ENCODE assay signal across 21 cellular contexts in the genomic region with DNA sequence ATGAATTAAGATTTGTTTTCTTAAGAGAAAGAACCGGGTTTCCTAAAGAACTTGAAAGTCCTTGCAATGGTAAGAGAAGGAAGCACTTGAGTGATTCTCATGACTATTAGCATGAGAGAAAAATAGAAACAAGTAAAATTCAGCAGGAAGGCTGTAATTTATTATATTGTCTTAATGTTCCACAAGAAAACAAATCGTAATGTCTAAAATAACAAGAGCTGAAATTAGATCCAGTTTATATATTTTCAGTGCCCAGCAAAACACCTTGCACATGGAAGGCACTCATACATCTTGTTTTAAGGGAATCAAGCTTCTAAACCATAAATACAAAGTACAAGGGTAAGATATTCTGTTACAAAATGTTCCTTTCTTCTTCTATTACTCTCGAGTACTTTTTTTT.
DNase-seq lines count a peak whose midpoint lies in the region; ATAC-seq, FAIRE-seq and TF ChIP-seq lines count a peak whose summit lies in the region.
"Had no signal": no experiment of that assay in that cellular context is flagged by ENCODE, and none has a peak within 500 bp of the region (broad histone marks: within the 10 kb centered on the region; RNA-seq: fewer than 3 reads in every experiment).

No MANE protein-coding gene starts in this region.

- H3K4me3 ChIP-seq in IMR-90 (ENCODE audit: insufficient read depth, low read depth, low read length) (no peak overlapping the region), endothelial cell of umbilical vein (replicated peaks in 1 of 3; ENCODE audit: insufficient read depth in 1 of 3, low read depth in 1 of 3, low read length in 3 of 3) (no peak overlapping the region), tibial nerve (no peak overlapping the region)
- no peak overlapping the region for H3K4me3 ChIP-seq in effector memory CD4-positive, alpha-beta T cell (ENCODE audit: insufficient read depth, low read depth, low read length, poor library complexity, severe bottlenecking)
- H3K4me3 ChIP-seq: MG63 had no signal

- no peak for TF ChIP-seq POLR2A in IMR-90 (IDR thresholded peaks at IDR 0.05; ENCODE audit: low read depth, low read length)
- TF ChIP-seq POLR2A in endothelial cell of umbilical vein (IDR thresholded peaks at IDR 0.05; ENCODE audit: low read depth, low read length), result no peak
- TF ChIP-seq POLR2A in tibial nerve (IDR thresholded peaks at IDR 0.05), result no peak

- no peak for ATAC-seq in IMR-90 (ENCODE audit: low read depth)
- ATAC-seq in naive thymus-derived CD8-positive, alpha-beta T cell, result no peak
- ATAC-seq: foreskin keratinocyte had no signal

- H2AK5ac ChIP-seq in IMR-90 (ENCODE audit: low read depth, low read length), result no peak overlapping the region

- H3K9ac ChIP-seq in IMR-90 (ENCODE audit: low read depth, low read length), result no peak overlapping the region
- no peak overlapping the region for H3K9ac ChIP-seq in endothelial cell of umbilical vein (replicated peaks; ENCODE audit: extremely low read depth, insufficient read depth, low read length)

- no peak overlapping the region for H3K27ac ChIP-seq in IMR-90 (ENCODE audit: insufficient read depth, low read length)
- H3K27ac ChIP-seq in endothelial cell of umbilical vein (ENCODE audit: insufficient read depth, low read depth, low read length), result no peak overlapping the region
- peak overlapping the region in 3 of 4 donors; percentile 45 to 82 (median 46) for H3K27ac ChIP-seq in tibial nerve
- H3K27ac ChIP-seq in effector memory CD4-positive, alpha-beta T cell (ENCODE audit: insufficient read depth, low read length, poor library complexity, severe bottlenecking), result no peak overlapping the region
- H3K27ac ChIP-seq: epithelial cell of prostate, foreskin keratinocyte had no signal

- H3K9me3 ChIP-seq in IMR-90 (ENCODE audit: control insufficient read depth, insufficient read depth, low read length), result no peaks in the 10 kb centered on the region
- no peaks in the 10 kb centered on the region for H3K9me3 ChIP-seq in endothelial cell of umbilical vein (replicated peaks; ENCODE audit: control insufficient read depth, insufficient read depth, low read length)
- H3K9me3 ChIP-seq in tibial nerve, result no peaks in the 10 kb centered on the region
- no peaks in the 10 kb centered on the region for H3K9me3 ChIP-seq in effector memory CD4-positive, alpha-beta T cell (ENCODE audit: control insufficient read depth, low read length)
- H3K9me3 ChIP-seq: MG63 had no signal

- intact Hi-C loops in IMR-90 (cut with micrococcal nuclease), result no loop called here
- intact Hi-C loops in endothelial cell of umbilical vein (cut with micrococcal nuclease), result no loop called here

- H4K8ac ChIP-seq in IMR-90 (ENCODE audit: low read depth in 2 of 2, low read length in 2 of 2), result no peak overlapping the region

- H3K36me3 Mint-ChIP-seq in nephron (ENCODE audit: low read depth), result no peaks in the 10 kb centered on the region
- peaks cover 0 to 3% (median 0%) of the 10 kb centered on the region in 3 donors for H3K36me3 Mint-ChIP-seq in naive thymus-derived CD8-positive, alpha-beta T cell
- H3K36me3 Mint-ChIP-seq: activated naive CD4-positive, alpha-beta T cell treated with anti-CD3 and anti-CD28 coated beads, Interleukin-2, amount 10 ng/mL, durations not matched to agents 7 days and 5 days had no signal

- no peaks in the 10 kb centered on the region for H3K27me3 Mint-ChIP-seq in nephron (ENCODE audit: low read depth)
- no peaks in the 10 kb centered on the region for H3K27me3 Mint-ChIP-seq in naive thymus-derived CD8-positive, alpha-beta T cell
- H3K27me3 Mint-ChIP-seq: activated B cell treated with CpG ODN at 0.5 μM for 24 hours, progenitor cell of endocrine pancreas had no signal

- H2BK5ac ChIP-seq in IMR-90 (ENCODE audit: low read depth, low read length, poor library complexity, severe bottlenecking), result no peak overlapping the region

- dilution Hi-C loops in IMR-90 (cut with HindIII; ENCODE audit: low sequenced_read_pairs, unreplicated experiment), result no loop called here
- dilution Hi-C loops in endothelial cell of umbilical vein (cut with MboI; ENCODE audit: extremely low pct_ligation_motif_present, low sequenced_read_pairs), result no loop called here

- H2AFZ ChIP-seq in IMR-90 (replicated peaks; ENCODE audit: low read length, poor library complexity) (no peak overlapping the region), endothelial cell of umbilical vein (ENCODE audit: low read depth, low read length) (no peak overlapping the region)

- WGBS in IMR-90 (ENCODE audit: extremely low coverage in 2 of 2, insufficient read length in 1 of 2), 2 experiments, result no CpG with 5 or more reads among the region's 3 CpGs
- WGBS in tibial nerve, 2 donors, result 20 to 22% methylated on average over 3 of the region's 3 CpGs

- H3K14ac ChIP-seq in IMR-90 (replicated peaks; ENCODE audit: low read depth, low read length), result no peak overlapping the region

- no peak overlapping the region; the same call in 1 of the 2 replicates for H3K18ac ChIP-seq in IMR-90 (ENCODE audit: low read depth, low read length)

- no peak overlapping the region for H2BK15ac ChIP-seq in IMR-90 (ENCODE audit: low read depth, low read length)

- no peak overlapping the region for H3K4me3 Mint-ChIP-seq in nephron
- no peak overlapping the region for H3K4me3 Mint-ChIP-seq in naive thymus-derived CD8-positive, alpha-beta T cell
- H3K4me3 Mint-ChIP-seq: activated B cell treated with CpG ODN at 0.5 μM for 24 hours; activated naive CD4-positive, alpha-beta T cell treated with anti-CD3 and anti-CD28 coated beads, Interleukin-2, amount 10 ng/mL, durations not matched to agents 7 days and 5 days; activated T-helper 1 cell treated with anti-CD3 and anti-CD28 coated beads, Interleukin-12 subunit alpha, Interleukin-12 subunit beta, Interleukin-2, Interleukin-4 antibody, amounts not matched to agents 30 ng/mL and 10 ng/mL and 1 ng/mL, durations not matched to agents 14 hours and 24 hours and 36 hours; CD4-positive, alpha-beta T cell had no signal

- CTCF ChIA-PET in IMR-90 (lab: Yijun Ruan, JAX), result interaction anchor here (1.1 kb wide), 1 partner anchor 32 kb away, joined by 3 read pairs; no protein-coding TSS in a partner anchor
- CTCF ChIA-PET in endothelial cell of umbilical vein (lab: Charles Lee), result no interaction called here

- no peak overlapping the region for H3K4ac ChIP-seq in IMR-90 (ENCODE audit: low read depth, low read length)

- H3K4me1 ChIP-seq in IMR-90 (ENCODE audit: control insufficient read depth, insufficient read depth, low read length) (peaks cover 11% of the 10 kb centered on the region), endothelial cell of umbilical vein (ENCODE audit: control insufficient read depth, extremely low read depth, insufficient read depth, low read length) (no peaks in the 10 kb centered on the region), tibial nerve (peaks cover 0 to 48% (median 5%) of the 10 kb centered on the region in 4 donors)
- no peaks in the 10 kb centered on the region for H3K4me1 ChIP-seq in effector memory CD4-positive, alpha-beta T cell (ENCODE audit: control insufficient read depth, insufficient read depth, low read length, poor library complexity, severe bottlenecking)
- H3K4me1 ChIP-seq: foreskin keratinocyte had no signal

- H3K4me1 Mint-ChIP-seq in nephron, result peaks cover 19% of the 10 kb centered on the region
- no peaks in the 10 kb centered on the region for H3K4me1 Mint-ChIP-seq in naive thymus-derived CD8-positive, alpha-beta T cell
- H3K4me1 Mint-ChIP-seq: activated B cell treated with CpG ODN at 0.5 μM for 24 hours; activated naive CD4-positive, alpha-beta T cell treated with anti-CD3 and anti-CD28 coated beads, Interleukin-2, amount 10 ng/mL, durations not matched to agents 7 days and 5 days had no signal

- BruUV-seq in IMR-90 (replicated peaks; lab: Mats Ljungman, UMichigan) (no TSS peak), endothelial cell of umbilical vein (replicated peaks; lab: Mats Ljungman, UMichigan) (no TSS peak)

- H4K5ac ChIP-seq in IMR-90 (ENCODE audit: low read depth, low read length), result no peak overlapping the region

- H3K27ac Mint-ChIP-seq in nephron, result peak overlapping the region in 2 of 3 experiments; percentile 61 to 66
- no peak overlapping the region for H3K27ac Mint-ChIP-seq in naive thymus-derived CD8-positive, alpha-beta T cell
- H3K27ac Mint-ChIP-seq: activated B cell treated with CpG ODN at 0.5 μM for 24 hours; activated naive CD4-positive, alpha-beta T cell treated with anti-CD3 and anti-CD28 coated beads, Interleukin-2, amount 10 ng/mL, durations not matched to agents 7 days and 5 days; activated T-helper 1 cell treated with anti-CD3 and anti-CD28 coated beads, Interleukin-12 subunit alpha, Interleukin-12 subunit beta, Interleukin-2, Interleukin-4 antibody, amounts not matched to agents 30 ng/mL and 10 ng/mL and 1 ng/mL, durations not matched to agents 14 hours and 24 hours and 36 hours; CD4-positive, alpha-beta T cell; progenitor cell of endocrine pancreas had no signal

- no peak for TF ChIP-seq EP300 in tibial nerve (IDR thresholded peaks at IDR 0.05)

- H2AK9ac ChIP-seq in IMR-90 (replicated peaks; ENCODE audit: low read depth, low read length, poor library complexity), result no peak overlapping the region

- no peaks in the 10 kb centered on the region for H3K9me3 Mint-ChIP-seq in nephron
- H3K9me3 Mint-ChIP-seq in naive thymus-derived CD8-positive, alpha-beta T cell, result no peaks in the 10 kb centered on the region
- H3K9me3 Mint-ChIP-seq: activated B cell treated with CpG ODN at 0.5 μM for 24 hours; activated naive CD4-positive, alpha-beta T cell treated with anti-CD3 and anti-CD28 coated beads, Interleukin-2, amount 10 ng/mL, durations not matched to agents 7 days and 5 days; activated T-helper 1 cell treated with anti-CD3 and anti-CD28 coated beads, Interleukin-12 subunit alpha, Interleukin-12 subunit beta, Interleukin-2, Interleukin-4 antibody, amounts not matched to agents 30 ng/mL and 10 ng/mL and 1 ng/mL, durations not matched to agents 14 hours and 24 hours and 36 hours; CD4-positive, alpha-beta T cell had no signal

- no peak for TF ChIP-seq RAD21 in IMR-90 (IDR thresholded peaks at IDR 0.05; ENCODE audit: low read length)

- 0 out of 2 replicates have a peak overlapping the region, but pooled peaks have one; percentile 12 for H2BK120ac ChIP-seq in IMR-90 (ENCODE audit: low read depth, low read length)

- DNase-seq in IMR-90, result no peak
- DNase-seq in endothelial cell of umbilical vein (ENCODE audit: low read depth, low spot score), result peak; percentile 6
- DNase-seq in tibial nerve (ENCODE audit: low spot score in 2 of 2), result no peak
- DNase-seq in effector memory CD4-positive, alpha-beta T cell, result no peak
- no peak for DNase-seq in naive thymus-derived CD8-positive, alpha-beta T cell
- no peak for DNase-seq in NCI-H1048 (lab: John Stamatoyannopoulos, UW)
- DNase-seq: activated B cell treated with CpG ODN at 0.5 μM for 24 hours; activated naive CD4-positive, alpha-beta T cell treated with anti-CD3 and anti-CD28 coated beads, Interleukin-2, amount 10 ng/mL, durations not matched to agents 7 days and 5 days; CD4-positive, alpha-beta T cell; central memory CD4-positive, alpha-beta T cell; DMS 273 treated with DMSO at 0.1 percent for 48 hours; foreskin keratinocyte; hypothalamus; MG63; NCI-H1436; NCI-H524; SIG-M5 had no signal

- H3K4me2 ChIP-seq in IMR-90 (ENCODE audit: low read depth, low read length) (no peak overlapping the region), endothelial cell of umbilical vein (ENCODE audit: insufficient read depth, low read length) (no peak overlapping the region)

- no peaks in the 10 kb centered on the region for H3K27me3 ChIP-seq in IMR-90 (ENCODE audit: control insufficient read depth, insufficient read depth, low read length)
- no peaks in the 10 kb centered on the region for H3K27me3 ChIP-seq in endothelial cell of umbilical vein (ENCODE audit: control insufficient read depth in 2 of 2, insufficient read depth in 2 of 2, low read length in 2 of 2)
- H3K27me3 ChIP-seq in tibial nerve, result no peaks in the 10 kb centered on the region
- no peaks in the 10 kb centered on the region for H3K27me3 ChIP-seq in effector memory CD4-positive, alpha-beta T cell (replicated peaks; ENCODE audit: control insufficient read depth, insufficient read depth, low read length, poor library complexity, severe bottlenecking)
- H3K27me3 ChIP-seq: foreskin keratinocyte, MG63 had no signal

- in situ Hi-C loops in IMR-90 (cut with MboI; ENCODE audit: low sequenced_read_pairs), result no loop called here

- no peak overlapping the region for H3K56ac ChIP-seq in IMR-90 (ENCODE audit: extremely low read depth, insufficient read depth, low read length)

- no peak overlapping the region for H3K23ac ChIP-seq in IMR-90 (ENCODE audit: low read depth, low read length)

- no peaks in the 10 kb centered on the region for H3K79me1 ChIP-seq in IMR-90 (ENCODE audit: low read depth in 1 of 2, low read length in 2 of 2)

- POLR2A ChIA-PET in IMR-90 (lab: Charles Lee; ENCODE audit: unreplicated experiment) (no interaction called here), endothelial cell of umbilical vein (lab: Charles Lee) (no interaction called here)
- POLR2A ChIA-PET in naive thymus-derived CD8-positive, alpha-beta T cell (lab: Charles Lee), result no interaction called here

- H4K20me1 ChIP-seq in IMR-90 (ENCODE audit: insufficient read depth, low read length), result no peaks in the 10 kb centered on the region
- H4K20me1 ChIP-seq in endothelial cell of umbilical vein (replicated peaks; ENCODE audit: control insufficient read depth, extremely low read depth, insufficient read depth, low read length), result no peaks in the 10 kb centered on the region

- no peaks in the 10 kb centered on the region for H3K79me2 ChIP-seq in endothelial cell of umbilical vein (ENCODE audit: control insufficient read depth, insufficient read depth, low read length)

- no peak for TF ChIP-seq CTCF in IMR-90 (conservative IDR thresholded peaks at IDR 0.05; ENCODE audit: low read depth, low read length)
- TF ChIP-seq CTCF in endothelial cell of umbilical vein (IDR thresholded peaks at IDR 0.05; ENCODE audit: extremely low read depth in 1 of 2, insufficient read depth in 1 of 2, low read depth in 1 of 2, low read length in 2 of 2), result no peak
- no peak for TF ChIP-seq CTCF in nephron (IDR thresholded peaks at IDR 0.05; ENCODE audit: unreplicated experiment in 3 of 3)
- TF ChIP-seq CTCF in tibial nerve (IDR thresholded peaks at IDR 0.05), result no peak

- no peak for FAIRE-seq in endothelial cell of umbilical vein (lab: Jason Lieb, UNC)

- no peak overlapping the region; the same call in 1 of the 2 replicates for H2BK20ac ChIP-seq in IMR-90 (ENCODE audit: low read depth, low read length)

- H3K36me3 ChIP-seq in IMR-90 (ENCODE audit: control insufficient read depth, insufficient read depth, low read length) (no peaks in the 10 kb centered on the region), endothelial cell of umbilical vein (ENCODE audit: control insufficient read depth in 2 of 2, extremely low read depth in 1 of 2, insufficient read depth in 2 of 2, low read length in 2 of 2) (no peaks in the 10 kb centered on the region), tibial nerve (peaks cover 0 to 7% (median 0%) of the 10 kb centered on the region in 3 donors)
- H3K36me3 ChIP-seq in effector memory CD4-positive, alpha-beta T cell (ENCODE audit: control insufficient read depth, insufficient read depth, low read length), result no peaks in the 10 kb centered on the region
- H3K36me3 ChIP-seq: MG63 had no signal

- H3K9me1 ChIP-seq in IMR-90 (ENCODE audit: insufficient read depth, low read length) (peaks cover 5% of the 10 kb centered on the region; the same call in 1 of the 2 replicates), endothelial cell of umbilical vein (replicated peaks; ENCODE audit: control insufficient read depth, extremely low read depth, insufficient read depth, low read length) (no peaks in the 10 kb centered on the region)

- no peak overlapping the region for H4K91ac ChIP-seq in IMR-90 (ENCODE audit: insufficient read depth, low read depth, low read length)

Comparison
In these comparisons a context has a peak if more than half of its experiments do, and no peak if none do; other contexts are left out.
1. H3K27ac ChIP-seq: peak in tibial nerve (3 of 4); none in IMR-90 (single experiment), endothelial cell of umbilical vein (single experiment) and effector memory CD4-positive, alpha-beta T cell (single experiment).
2. H3K27ac Mint-ChIP-seq: peak in nephron (2 of 3); none in naive thymus-derived CD8-positive, alpha-beta T cell (0 of 10).